In the genomic region with DNA sequence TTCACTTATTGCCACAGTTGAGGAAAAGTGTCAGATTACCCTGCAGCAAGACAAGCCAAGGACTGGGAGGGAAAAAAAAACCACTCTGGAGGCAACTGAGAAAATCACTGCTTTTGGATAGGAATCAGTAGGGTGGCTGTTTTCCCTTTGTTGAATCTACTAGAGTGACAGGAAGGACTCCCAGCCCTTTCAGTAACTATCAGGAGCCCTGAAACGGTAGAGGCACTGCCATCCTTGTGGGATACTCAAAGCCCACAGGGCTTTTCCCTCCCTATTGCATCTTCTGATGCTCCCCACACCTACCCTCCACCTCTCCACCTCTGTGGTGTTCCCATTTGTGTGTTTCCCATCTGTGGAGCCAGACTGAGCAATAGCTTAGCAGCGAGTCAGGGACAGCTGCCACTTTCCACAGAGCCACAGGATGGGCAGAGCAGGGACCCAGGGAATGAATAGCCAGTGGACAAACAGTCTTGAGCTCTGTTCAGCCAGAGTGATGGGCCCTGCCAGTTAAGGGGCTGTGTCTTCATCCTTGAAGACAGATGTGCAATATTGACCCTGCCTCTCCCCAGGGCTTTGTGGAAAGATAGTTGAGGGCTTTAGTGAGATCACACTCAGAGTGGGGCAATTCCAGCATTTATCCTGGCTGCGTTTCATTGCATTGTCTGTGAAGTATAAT, we compare ENCODE assay signal across 11 cellular contexts. TPM values are rescaled to one million over a fixed set of nuclear protein-coding genes. Genes with fewer than 3 reads are reported as not detected.
DNase-seq lines count a peak whose midpoint lies in the region; ATAC-seq and TF ChIP-seq lines count a peak whose summit lies in the region.
"Had no signal": no experiment of that assay in that cellular context is flagged by ENCODE, and none has a peak within 500 bp of the region (broad histone marks: within the 10 kb centered on the region; RNA-seq: fewer than 3 reads in every experiment).

No MANE protein-coding gene starts in this region.

- H3K27ac ChIP-seq in psoas muscle (no peak overlapping the region), Peyer's patch (no peak overlapping the region)
- H3K27ac ChIP-seq: SK-N-MC, vagina had no signal

- intact Hi-C loops in activated CD4-positive, alpha-beta T cell treated with anti-CD3 and anti-CD28 coated beads for 36 hours (cut with DNase I, micrococcal nuclease), result no loop called here
- intact Hi-C loops in psoas muscle (cut with DNase I), result loop anchor here in 1 of 2 donors (5.0 kb wide), 1 partner anchor 50 kb away; no protein-coding TSS in a partner anchor

- H3K27me3 ChIP-seq in psoas muscle (ENCODE audit: insufficient read depth in 3 of 3, low read length in 2 of 3) (no peaks in the 10 kb centered on the region), Peyer's patch (no peaks in the 10 kb centered on the region)
- H3K27me3 ChIP-seq: vagina had no signal

- CTCF ChIA-PET in activated CD4-positive, alpha-beta T cell treated with anti-CD3 and anti-CD28 coated beads for 36 hours (lab: Charles Lee), result interaction anchor here (0.5 to 0.9 kb wide), 4 partner anchors 45 to 136 kb away, joined by 3 read pairs; no protein-coding TSS in a partner anchor
- CTCF ChIA-PET in T-cell (lab: Charles Lee), result no interaction called here

- no peaks in the 10 kb centered on the region for H3K9me3 Mint-ChIP-seq in activated CD4-positive, alpha-beta T cell treated with anti-CD3 and anti-CD28 coated beads for 36 hours (ENCODE audit: low read depth)
- H3K9me3 Mint-ChIP-seq in T-cell, result no peaks in the 10 kb centered on the region

- peaks cover 83% of the 10 kb centered on the region for H3K4me1 Mint-ChIP-seq in activated CD4-positive, alpha-beta T cell treated with anti-CD3 and anti-CD28 coated beads for 36 hours
- peaks cover 79 to 80% (median 79%) of the 10 kb centered on the region in 3 donors for H3K4me1 Mint-ChIP-seq in T-cell

- H3K9me3 ChIP-seq in psoas muscle (no peaks in the 10 kb centered on the region), Peyer's patch (no peaks in the 10 kb centered on the region)
- H3K9me3 ChIP-seq: vagina had no signal

- H3K36me3 ChIP-seq in psoas muscle (ENCODE audit: insufficient read depth in 1 of 2, low read depth in 1 of 2) (peaks cover 0 to 30% of the 10 kb centered on the region in 2 donors), Peyer's patch (peaks cover 0 to 40% (median 0%) of the 10 kb centered on the region in 3 donors)

- no peak overlapping the region for H3K4me3 ChIP-seq in psoas muscle
- no peak overlapping the region for H3K4me3 ChIP-seq in Peyer's patch
- H3K4me3 ChIP-seq: SK-N-MC, vagina had no signal

- TF ChIP-seq CTCF in psoas muscle (IDR thresholded peaks at IDR 0.05), result no peak
- TF ChIP-seq CTCF in GM13977 (IDR thresholded peaks at IDR 0.05; ENCODE audit: extremely low read depth, insufficient read depth, missing control alignments), result no peak
- no peak for TF ChIP-seq CTCF in Peyer's patch (IDR thresholded peaks at IDR 0.05)

- POLR2A ChIA-PET in activated CD4-positive, alpha-beta T cell treated with anti-CD3 and anti-CD28 coated beads for 36 hours (lab: Charles Lee), result no interaction called here
- POLR2A ChIA-PET in T-cell (lab: Charles Lee), result interaction anchor here in 1 of 2 donors (0.6 kb wide), 1 partner anchor 116 kb away, joined by 3 read pairs; no protein-coding TSS in a partner anchor

- peak overlapping the region; percentile 90 for H3K27ac Mint-ChIP-seq in activated CD4-positive, alpha-beta T cell treated with anti-CD3 and anti-CD28 coated beads for 36 hours
- peak overlapping the region; percentile 88 to 99 for H3K27ac Mint-ChIP-seq in T-cell

- no peak overlapping the region for H3K4me3 Mint-ChIP-seq in activated CD4-positive, alpha-beta T cell treated with anti-CD3 and anti-CD28 coated beads for 36 hours
- H3K4me3 Mint-ChIP-seq in T-cell, result peak overlapping the region in 2 of 3 donors; percentile 43 to 69

- in situ Hi-C loops in GM13977 (cut with MboI; ENCODE audit: low pct_unique_long_range_greater_than_20kb, low sequenced_read_pairs, unreplicated experiment), result no loop called here

- ATAC-seq in activated CD4-positive, alpha-beta T cell treated with anti-CD3 and anti-CD28 coated beads for 36 hours, result no peak
- ATAC-seq in T-cell (replicated peaks in 1 of 4), result no peak
- peak in 3 of 4 donors; percentile 5 to 33 (median 30) for ATAC-seq in psoas muscle

- H3K36me3 Mint-ChIP-seq in activated CD4-positive, alpha-beta T cell treated with anti-CD3 and anti-CD28 coated beads for 36 hours (ENCODE audit: low read depth), result peaks cover 70% of the 10 kb centered on the region
- peaks cover 40% of the 10 kb centered on the region for H3K36me3 Mint-ChIP-seq in T-cell

- DNase-seq in activated CD4-positive, alpha-beta T cell treated with anti-CD3 and anti-CD28 coated beads for 36 hours, result no peak
- DNase-seq in activated CD4-positive, alpha-beta T cell treated with anti-CD3 and anti-CD28 coated beads for 48 hours, result no peak
- DNase-seq in T-cell (no peak), globus pallidus (ENCODE audit: low spot score) (peak; percentile 30), psoas muscle (no peak), DMS153 treated with DMSO at 0.1 percent for 48 hours (lab: John Stamatoyannopoulos, UW; ENCODE audit: unreplicated experiment) (no peak), GM13977 (ENCODE audit: low spot score) (no peak), Peyer's patch (no peak)
- DNase-seq: aorta had no signal

- 78 to 85% (median 83%) methylated on average over 3 of the region's 3 CpGs for WGBS in psoas muscle, 3 donors

- H3K27me3 Mint-ChIP-seq in activated CD4-positive, alpha-beta T cell treated with anti-CD3 and anti-CD28 coated beads for 36 hours, result no peaks in the 10 kb centered on the region
- H3K27me3 Mint-ChIP-seq in T-cell, result no peaks in the 10 kb centered on the region

- peaks cover 36% of the 10 kb centered on the region for H3K4me1 ChIP-seq in psoas muscle
- no peaks in the 10 kb centered on the region for H3K4me1 ChIP-seq in Peyer's patch
- H3K4me1 ChIP-seq: vagina had no signal

- no peak for TF ChIP-seq POLR2A in Peyer's patch (IDR thresholded peaks at IDR 0.05)

RNA-seq across cellular contexts. Expression of gene UBIAD1, which starts 13.9 kb away (rescaled TPM):
- total RNA-seq in activated CD4-positive, alpha-beta T cell treated with anti-CD3 and anti-CD28 coated beads for 36 hours, result 10 to 100 TPM; 29.2 to 32.0 TPM
- total RNA-seq in T-cell (10 to 100 TPM; 21.1 to 52.1 (median 34.1) TPM), psoas muscle (10 to 100 TPM; 21.9 to 29.4 (median 26.7) TPM), Peyer's patch (10 to 100 TPM in 3 of 4 donors, 1 to 10 TPM in 1; 7.5 to 18.2 (median 12.4) TPM)
- polyA plus RNA-seq in psoas muscle, result 10 to 100 TPM; 19.0 to 28.3 (median 24.4) TPM

RNA-seq across cellular contexts. Expression of gene MTOR, which starts 24.5 kb away (rescaled TPM):
- total RNA-seq in activated CD4-positive, alpha-beta T cell treated with anti-CD3 and anti-CD28 coated beads for 36 hours, result 10 to 100 TPM; 32.3 to 36.3 TPM
- 10 to 100 TPM; 41.7 to 45.1 (median 43.6) TPM for total RNA-seq in T-cell
- 10 to 100 TPM; 35.0 to 50.8 (median 47.1) TPM for total RNA-seq in psoas muscle
- 10 to 100 TPM; 24.0 to 44.0 (median 33.7) TPM for polyA plus RNA-seq in psoas muscle
- 10 to 100 TPM; 32.8 to 66.8 (median 48.2) TPM for total RNA-seq in Peyer's patch

Comparison
In these comparisons a context has a peak if more than half of its experiments do, and no peak if none do; other contexts are left out.
1. ATAC-seq: peak in psoas muscle (3 of 4); none in activated CD4-positive, alpha-beta T cell treated with anti-CD3 and anti-CD28 coated beads for 36 hours (single experiment) and T-cell (0 of 4).